In the genomic region with DNA sequence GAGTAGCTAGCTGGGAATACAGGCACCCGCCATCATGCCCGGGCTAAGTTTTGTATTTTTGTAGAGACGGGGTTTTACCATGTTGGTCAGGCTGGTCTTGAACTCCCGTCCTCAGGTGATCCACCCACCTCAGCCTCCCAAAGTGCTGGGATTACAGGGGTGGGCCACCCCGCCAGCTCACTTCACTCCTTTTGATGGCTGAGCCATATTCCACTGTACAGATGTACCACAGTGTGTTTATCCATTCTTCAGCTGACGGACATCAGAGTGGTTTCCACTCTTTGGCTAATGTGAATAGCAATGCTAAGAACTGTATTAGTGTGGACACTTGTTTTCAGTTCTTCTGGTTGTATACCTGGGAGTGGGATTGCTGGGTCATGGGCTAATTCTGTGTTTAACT, we compare ENCODE assay signal across 30 cellular contexts.
"Had no signal": no experiment of that assay in that cellular context is flagged by ENCODE, and none has a peak within 500 bp of the region (broad histone marks: within the 10 kb centered on the region; RNA-seq: fewer than 3 reads in every experiment).

No MANE protein-coding gene starts in this region.

- H3K27me3 Mint-ChIP-seq: activated CD8-positive, alpha-beta T cell treated with anti-CD3 and anti-CD28 coated beads for 36 hours; activated naive CD8-positive, alpha-beta T cell; activated T-helper 17 cell treated with anti-CD3 and anti-CD28 coated beads, Interleukin-2, amount 50 U/mL, for 72 hours had no signal

- H3K4me3 ChIP-seq: body of pancreas, coronary artery, dorsolateral prefrontal cortex, heart left ventricle had no signal

- H3K27ac Mint-ChIP-seq: activated CD8-positive, alpha-beta T cell treated with anti-CD3 and anti-CD28 coated beads for 36 hours; activated naive CD8-positive, alpha-beta T cell; activated T-helper 17 cell treated with anti-CD3 and anti-CD28 coated beads, Interleukin-2, amount 50 U/mL, for 72 hours; dendritic cell treated with granulocyte-macrophage colony-stimulating factor and Interleukin-4, amounts not matched to agents 40 ng/mL and 50 ng/mL, for 4 days; endodermal cell had no signal

- H3K9me3 ChIP-seq: body of pancreas, heart left ventricle had no signal

- FAIRE-seq: frontal cortex had no signal

- H3K27me3 ChIP-seq: body of pancreas, dorsolateral prefrontal cortex, heart left ventricle had no signal

- H3K27ac ChIP-seq: body of pancreas, coronary artery, VCaP had no signal

- ATAC-seq: activated CD8-positive, alpha-beta T cell treated with anti-CD3 and anti-CD28 coated beads for 36 hours; activated T-cell treated with anti-CD3 and anti-CD28 coated beads, Interleukin-2, amount 50 U/mL, for 4 hours; activated T-helper 17 cell treated with anti-CD3 and anti-CD28 coated beads, Interleukin-2, amount 50 U/mL, for 72 hours; body of pancreas; esophagus mucosa; WTC11 had no signal

- H3K9me3 Mint-ChIP-seq: activated CD8-positive, alpha-beta T cell treated with anti-CD3 and anti-CD28 coated beads for 36 hours; activated T-cell treated with anti-CD3 and anti-CD28 coated beads, Interleukin-2, amount 50 U/mL, for 4 hours; activated T-helper 17 cell treated with anti-CD3 and anti-CD28 coated beads, Interleukin-2, amount 50 U/mL, for 72 hours; dendritic cell treated with granulocyte-macrophage colony-stimulating factor and Interleukin-4, amounts not matched to agents 40 ng/mL and 50 ng/mL, for 4 days; endodermal cell; WTC11 had no signal

- H3K4me3 Mint-ChIP-seq: activated CD8-positive, alpha-beta T cell treated with anti-CD3 and anti-CD28 coated beads for 36 hours; activated naive CD8-positive, alpha-beta T cell; activated T-cell treated with anti-CD3 and anti-CD28 coated beads, Interleukin-2, amount 50 U/mL, for 4 hours; activated T-helper 17 cell treated with anti-CD3 and anti-CD28 coated beads, Interleukin-2, amount 50 U/mL, for 72 hours; dendritic cell treated with granulocyte-macrophage colony-stimulating factor and Interleukin-4, amounts not matched to agents 40 ng/mL and 50 ng/mL, for 4 days; endodermal cell; WTC11 had no signal

- DNase-seq: activated CD4-positive, alpha-beta T cell treated with anti-CD3 and anti-CD28 coated beads for 48 hours; activated CD4-positive, alpha-beta T cell treated with anti-CD3 and anti-CD28 coated beads, Interleukin-2, amount 50 U/mL, for 1 hour; activated CD4-positive, alpha-beta T cell treated with anti-CD3 and anti-CD28 coated beads, Interleukin-2, amount 50 U/mL, for 48 hours; activated CD8-positive, alpha-beta memory T cell treated with anti-CD3 and anti-CD28 coated beads for 24 hours; activated CD8-positive, alpha-beta T cell treated with anti-CD3 and anti-CD28 coated beads for 36 hours; activated effector memory CD4-positive, alpha-beta T cell treated with Interleukin-2 at 50 U/mL for 16 hours; activated gamma-delta T cell treated with Interleukin-2 at 50 U/mL for 16 hours; activated naive CD4-positive, alpha-beta T cell treated with anti-CD3 and anti-CD28 coated beads, Interleukin-2, amount 50 U/mL, for 16 hours; activated naive CD4-positive, alpha-beta T cell treated with Interleukin-2 at 50 U/mL for 16 hours; activated T-cell treated with anti-CD3 and anti-CD28 coated beads, Interleukin-2, amount 50 U/mL, for 4 hours; amniotic stem cell; aorta; body of pancreas; central memory CD4-positive, alpha-beta T cell; dorsolateral prefrontal cortex; effector memory CD4-positive, alpha-beta T cell; endodermal cell; foreskin fibroblast; glutamatergic neuron; heart left ventricle; T-helper 1 cell; T-helper 2 cell had no signal

- H3K36me3 Mint-ChIP-seq: activated naive CD8-positive, alpha-beta T cell; WTC11 had no signal

- H3K4me1 ChIP-seq: body of pancreas had no signal
